ENCODE assay signal across 13 cellular contexts in the genomic region with DNA sequence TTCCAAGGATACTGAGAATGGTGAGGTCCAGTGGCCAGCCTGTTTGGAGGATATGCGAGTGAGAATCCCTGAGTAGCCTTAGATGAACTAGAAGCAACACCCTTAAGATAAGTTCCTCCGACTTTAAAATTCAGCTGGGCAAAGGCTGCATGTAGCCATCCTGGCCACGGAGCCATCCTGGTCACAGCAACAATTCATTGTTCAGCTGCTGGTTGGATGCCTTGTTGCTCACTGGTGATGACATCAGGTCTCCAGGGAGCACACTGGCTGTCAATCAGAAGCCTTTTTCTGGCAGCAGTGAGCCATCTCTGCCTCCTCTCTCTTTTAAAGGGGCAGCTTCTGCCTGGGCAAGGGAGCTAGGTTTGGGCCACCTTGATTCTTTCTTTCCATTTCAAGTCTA. TPM values are rescaled to one million over a fixed set of nuclear protein-coding genes. Genes with fewer than 3 reads are reported as not detected.
DNase-seq lines count a peak whose midpoint lies in the region; ATAC-seq and TF ChIP-seq lines count a peak whose summit lies in the region.
"Had no signal": no experiment of that assay in that cellular context is flagged by ENCODE, and none has a peak within 500 bp of the region (broad histone marks: within the 10 kb centered on the region; RNA-seq: fewer than 3 reads in every experiment).

No MANE protein-coding gene starts in this region.

- H3K4me3 ChIP-seq in BE2C (ENCODE audit: low read depth, low read length) (no peak overlapping the region), HEK293 (ENCODE audit: low read depth, low read length) (no peak overlapping the region), gastroesophageal sphincter (no peak overlapping the region)
- H3K4me3 ChIP-seq: ovary had no signal

- no peak for TF ChIP-seq EP300 in gastroesophageal sphincter (IDR thresholded peaks at IDR 0.05)

- CTCF ChIA-PET in HEK293 (lab: Yijun Ruan, JAX): interaction anchor here (0.8 to 2.5 kb wide), 2 partner anchors 32 to 249 kb away, joined by 3 to 9 read pairs; no protein-coding TSS in a partner anchor

- POLR2A ChIA-PET in HEK293 (lab: Yijun Ruan, JAX): no interaction called here

- TF ChIP-seq CTCF in BE2C (IDR thresholded peaks at IDR 0.05; ENCODE audit: low read depth, low read length) (no peak), HEK293 (tag by site-specific recombination; IDR thresholded peaks at IDR 0.05) (no peak), glutamatergic neuron (IDR thresholded peaks at IDR 0.05; ENCODE audit: partially characterized antibody, unreplicated experiment) (no peak), gastroesophageal sphincter (IDR thresholded peaks at IDR 0.05) (no peak)

- no peak for TF ChIP-seq POLR2A in gastroesophageal sphincter (IDR thresholded peaks at IDR 0.05)

- H3K9me3 ChIP-seq in BE2C: peaks cover 3% of the 10 kb centered on the region; the same call in 1 of the 2 replicates
- H3K9me3 ChIP-seq in HEK293 (ENCODE audit: control insufficient read depth, insufficient read depth, low read depth, low read length): no peaks in the 10 kb centered on the region
- peaks cover 0 to 5% (median 0%) of the 10 kb centered on the region in 3 donors for H3K9me3 ChIP-seq in gastroesophageal sphincter
- H3K9me3 ChIP-seq: ovary had no signal

- peaks cover 2% of the 10 kb centered on the region for H3K27me3 Mint-ChIP-seq in glutamatergic neuron (ENCODE audit: unreplicated experiment)

- H3K27ac Mint-ChIP-seq in glutamatergic neuron (ENCODE audit: unreplicated experiment): peak overlapping the region; percentile 95
- H3K27ac Mint-ChIP-seq: HFFc6 had no signal

- no peak overlapping the region for H3K27ac ChIP-seq in HEK293 (ENCODE audit: extremely low read depth, low read depth, low read length)
- H3K27ac ChIP-seq in gastroesophageal sphincter: no peak overlapping the region
- H3K27ac ChIP-seq: ovary had no signal

- H3K9me3 Mint-ChIP-seq in glutamatergic neuron (ENCODE audit: unreplicated experiment): no peaks in the 10 kb centered on the region
- H3K9me3 Mint-ChIP-seq: HFFc6 had no signal

- peaks cover 5% of the 10 kb centered on the region for H3K4me1 Mint-ChIP-seq in glutamatergic neuron (ENCODE audit: low read depth, unreplicated experiment)

- H3K4me3 Mint-ChIP-seq in glutamatergic neuron (ENCODE audit: unreplicated experiment): peak overlapping the region; percentile 23
- H3K4me3 Mint-ChIP-seq: HFFc6 had no signal

- 42% methylated on average over 3 of the region's 3 CpGs; no CpG with 5 or more reads in 1 of the 2 donors for WGBS in gastroesophageal sphincter (ENCODE audit: low coverage in 1 of 2), 2 donors

- H3K4me1 ChIP-seq in BE2C: peaks cover 4% of the 10 kb centered on the region
- H3K4me1 ChIP-seq in HEK293 (ENCODE audit: control insufficient read depth, insufficient read depth, low read length): no peaks in the 10 kb centered on the region
- no peaks in the 10 kb centered on the region for H3K4me1 ChIP-seq in gastroesophageal sphincter

- in situ Hi-C loops in ACHN (cut with HindIII; ENCODE audit: low pct_ligation_motif_present, low pct_unique_long_range_greater_than_20kb, low sequenced_read_pairs): no loop called here

- peak; percentile 87 for DNase-seq in BE2C
- peak; percentile 81 for DNase-seq in SK-N-DZ (ENCODE audit: low spot score)
- DNase-seq in glutamatergic neuron: peak; percentile 87
- no peak for DNase-seq in ACHN
- DNase-seq in NCI-H524 treated with DMSO at 0.1 percent for 48 hours (lab: John Stamatoyannopoulos, UW): no peak
- DNase-seq: activated effector memory CD4-positive, alpha-beta T cell treated with Interleukin-2 at 50 U/mL for 16 hours; DMS79; HFFc6; NCI-H2029; ovary had no signal

- peaks cover 6% of the 10 kb centered on the region for H3K36me3 Mint-ChIP-seq in glutamatergic neuron (ENCODE audit: unreplicated experiment)

- H3K36me3 ChIP-seq in BE2C (no peaks in the 10 kb centered on the region), HEK293 (ENCODE audit: control insufficient read depth in 2 of 2, insufficient read depth in 1 of 2, low read length in 2 of 2) (no peaks in the 10 kb centered on the region), gastroesophageal sphincter (no peaks in the 10 kb centered on the region)
- H3K36me3 ChIP-seq: ovary had no signal

- H3K27me3 ChIP-seq in BE2C: no peaks in the 10 kb centered on the region
- H3K27me3 ChIP-seq in gastroesophageal sphincter: peaks cover 46% of the 10 kb centered on the region
- H3K27me3 ChIP-seq: ovary had no signal

- ATAC-seq in gastroesophageal sphincter: no peak
- no peak for ATAC-seq in GM18873 (IDR thresholded peaks at IDR 0.05; ENCODE audit: low FRiP score, unreplicated experiment)

TF ChIP-seq in HEK293, 187 proteins besides CTCF, POLR2A, EP300 and RAD21 (continues in another document):
- peak; percentile 66 for TF ChIP-seq FEZF1 (tag by site-specific recombination; IDR thresholded peaks at IDR 0.05)
- TF ChIP-seq, protein P1, sequence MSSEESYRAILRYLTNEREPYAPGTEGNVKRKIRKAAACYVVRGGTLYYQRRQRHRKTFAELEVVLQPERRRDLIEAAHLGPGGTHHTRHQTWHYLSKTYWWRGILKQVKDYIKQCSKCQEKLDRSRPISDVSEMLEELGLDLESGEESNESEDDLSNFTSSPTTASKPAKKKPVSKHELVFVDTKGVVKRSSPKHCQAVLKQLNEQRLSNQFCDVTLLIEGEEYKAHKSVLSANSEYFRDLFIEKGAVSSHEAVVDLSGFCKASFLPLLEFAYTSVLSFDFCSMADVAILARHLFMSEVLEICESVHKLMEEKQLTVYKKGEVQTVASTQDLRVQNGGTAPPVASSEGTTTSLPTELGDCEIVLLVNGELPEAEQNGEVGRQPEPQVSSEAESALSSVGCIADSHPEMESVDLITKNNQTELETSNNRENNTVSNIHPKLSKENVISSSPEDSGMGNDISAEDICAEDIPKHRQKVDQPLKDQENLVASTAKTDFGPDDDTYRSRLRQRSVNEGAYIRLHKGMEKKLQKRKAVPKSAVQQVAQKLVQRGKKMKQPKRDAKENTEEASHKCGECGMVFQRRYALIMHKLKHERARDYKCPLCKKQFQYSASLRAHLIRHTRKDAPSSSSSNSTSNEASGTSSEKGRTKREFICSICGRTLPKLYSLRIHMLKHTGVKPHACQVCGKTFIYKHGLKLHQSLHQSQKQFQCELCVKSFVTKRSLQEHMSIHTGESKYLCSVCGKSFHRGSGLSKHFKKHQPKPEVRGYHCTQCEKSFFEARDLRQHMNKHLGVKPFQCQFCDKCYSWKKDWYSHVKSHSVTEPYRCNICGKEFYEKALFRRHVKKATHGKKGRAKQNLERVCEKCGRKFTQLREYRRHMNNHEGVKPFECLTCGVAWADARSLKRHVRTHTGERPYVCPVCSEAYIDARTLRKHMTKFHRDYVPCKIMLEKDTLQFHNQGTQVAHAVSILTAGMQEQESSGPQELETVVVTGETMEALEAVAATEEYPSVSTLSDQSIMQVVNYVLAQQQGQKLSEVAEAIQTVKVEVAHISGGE (tag by site-specific recombination; conservative IDR thresholded peaks at IDR 0.05; ENCODE audit: low read depth): no peak
- TF ChIP-seq RBAK (tag by site-specific recombination; IDR thresholded peaks at IDR 0.05): no peak
- no peak for TF ChIP-seq ZNF404 (tag by site-specific recombination; IDR thresholded peaks at IDR 0.05)
- peak; percentile 30; the same call in 1 of the 2 replicates for TF ChIP-seq ZBTB17 (tag by site-specific recombination; IDR thresholded peaks at IDR 0.05)
- 0 out of 2 replicates have a peak, but pooled peaks have one; percentile 35 for TF ChIP-seq PRDM1 (tag by site-specific recombination; IDR thresholded peaks at IDR 0.05)
- TF ChIP-seq, protein P2, sequence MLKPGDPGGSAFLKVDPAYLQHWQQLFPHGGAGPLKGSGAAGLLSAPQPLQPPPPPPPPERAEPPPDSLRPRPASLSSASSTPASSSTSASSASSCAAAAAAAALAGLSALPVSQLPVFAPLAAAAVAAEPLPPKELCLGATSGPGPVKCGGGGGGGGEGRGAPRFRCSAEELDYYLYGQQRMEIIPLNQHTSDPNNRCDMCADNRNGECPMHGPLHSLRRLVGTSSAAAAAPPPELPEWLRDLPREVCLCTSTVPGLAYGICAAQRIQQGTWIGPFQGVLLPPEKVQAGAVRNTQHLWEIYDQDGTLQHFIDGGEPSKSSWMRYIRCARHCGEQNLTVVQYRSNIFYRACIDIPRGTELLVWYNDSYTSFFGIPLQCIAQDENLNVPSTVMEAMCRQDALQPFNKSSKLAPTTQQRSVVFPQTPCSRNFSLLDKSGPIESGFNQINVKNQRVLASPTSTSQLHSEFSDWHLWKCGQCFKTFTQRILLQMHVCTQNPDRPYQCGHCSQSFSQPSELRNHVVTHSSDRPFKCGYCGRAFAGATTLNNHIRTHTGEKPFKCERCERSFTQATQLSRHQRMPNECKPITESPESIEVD (tag by site-specific recombination; IDR thresholded peaks at IDR 0.05): peak; percentile 75
- TF ChIP-seq, protein P3, sequence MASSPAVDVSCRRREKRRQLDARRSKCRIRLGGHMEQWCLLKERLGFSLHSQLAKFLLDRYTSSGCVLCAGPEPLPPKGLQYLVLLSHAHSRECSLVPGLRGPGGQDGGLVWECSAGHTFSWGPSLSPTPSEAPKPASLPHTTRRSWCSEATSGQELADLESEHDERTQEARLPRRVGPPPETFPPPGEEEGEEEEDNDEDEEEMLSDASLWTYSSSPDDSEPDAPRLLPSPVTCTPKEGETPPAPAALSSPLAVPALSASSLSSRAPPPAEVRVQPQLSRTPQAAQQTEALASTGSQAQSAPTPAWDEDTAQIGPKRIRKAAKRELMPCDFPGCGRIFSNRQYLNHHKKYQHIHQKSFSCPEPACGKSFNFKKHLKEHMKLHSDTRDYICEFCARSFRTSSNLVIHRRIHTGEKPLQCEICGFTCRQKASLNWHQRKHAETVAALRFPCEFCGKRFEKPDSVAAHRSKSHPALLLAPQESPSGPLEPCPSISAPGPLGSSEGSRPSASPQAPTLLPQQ (tag by site-specific recombination; IDR thresholded peaks at IDR 0.05): peak; percentile 45; the same call in 1 of the 2 replicates
- no peak for TF ChIP-seq ZNF324 (tag by site-specific recombination; IDR thresholded peaks at IDR 0.05)
- no peak for TF ChIP-seq ZXDB (tag by site-specific recombination; IDR thresholded peaks at IDR 0.05)
- no peak for TF ChIP-seq KLF7 (tag by site-specific recombination; IDR thresholded peaks at IDR 0.05; ENCODE audit: borderline replicate concordance)
- no peak for TF ChIP-seq ZEB2 (tag by site-specific recombination; IDR thresholded peaks at IDR 0.05)

RNA-seq across cellular contexts. Expression of a gene that starts 22.4 kb away (rescaled TPM):
- polyA plus RNA-seq in BE2C (2012; ENCODE audit: insufficient read depth, insufficient read length, low read depth): 59.6 TPM
- polyA plus RNA-seq in SK-N-DZ (2014; cell fraction: cytosol; rRNA removed): 50.9 and 55.4 TPM in 2 replicates
- polyA plus RNA-seq in SK-N-DZ (2014; cell fraction: nucleus; rRNA removed): 29.8 and 30.5 TPM in 2 replicates
- total RNA-seq in glutamatergic neuron (ENCODE audit: unreplicated experiment) (96.1 TPM), gastroesophageal sphincter (1 to 10 TPM; 1.2 to 4.6 (median 2.4) TPM)
- total RNA-seq: HFFc6 had no signal

RNA-seq across cellular contexts. Expression of a gene that starts 52.8 kb away (rescaled TPM):
- 169 TPM for polyA plus RNA-seq in BE2C (2012; ENCODE audit: insufficient read depth, insufficient read length, low read depth)
- polyA plus RNA-seq in SK-N-DZ (2014; cell fraction: cytosol; rRNA removed): 96.0 and 100 TPM in 2 replicates
- 47.7 and 70.9 TPM in 2 replicates for polyA plus RNA-seq in SK-N-DZ (2014; cell fraction: nucleus; rRNA removed)
- total RNA-seq in glutamatergic neuron (ENCODE audit: unreplicated experiment) (181 TPM), gastroesophageal sphincter (100 to 1,000 TPM; 127 to 143 (median 135) TPM)

Comparison
In these comparisons a context has a peak if more than half of its experiments do, and no peak if none do; other contexts are left out.
1. DNase-seq: peak in BE2C (single experiment), SK-N-DZ (single experiment) and glutamatergic neuron (single experiment); none in ACHN (single experiment) and NCI-H524 treated with DMSO at 0.1 percent for 48 hours (single experiment).
2. RNA of a gene that starts 22.4 kb away (total RNA-seq): 96.1 TPM in glutamatergic neuron (single experiment); 1.2 to 4.6 TPM in gastroesophageal sphincter; every median in the first group is over 10 times any median in the second.